ENCODE assay signal across 16 cellular contexts in the genomic region with DNA sequence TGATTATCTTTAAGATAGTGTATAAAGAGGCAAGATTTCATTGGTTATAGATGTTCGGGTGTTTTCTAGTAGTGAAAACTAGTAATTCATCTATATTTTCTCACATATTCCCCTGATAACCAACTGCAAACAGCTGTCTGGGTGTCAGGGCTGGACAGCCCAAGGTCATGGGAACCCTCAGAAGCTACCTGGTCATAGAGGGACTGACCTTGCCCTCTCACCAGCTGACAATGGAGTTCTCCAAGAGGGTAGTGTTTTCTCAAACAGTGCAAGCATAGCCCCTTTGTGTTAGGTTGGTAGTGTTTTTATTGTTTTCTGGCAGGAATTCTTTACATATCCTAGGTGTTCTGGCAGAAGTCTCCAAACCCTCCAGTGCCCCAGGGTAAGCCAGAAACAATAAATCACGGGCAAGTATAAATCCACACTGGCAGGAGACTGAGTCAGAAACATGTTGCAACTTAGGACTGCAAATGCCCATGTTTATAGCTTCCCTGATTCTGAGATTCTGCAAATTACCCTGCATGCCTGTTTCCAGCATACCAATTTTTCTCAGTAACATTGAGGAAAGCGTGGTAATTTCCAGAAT.
DNase-seq lines count a peak whose midpoint lies in the region; ATAC-seq and TF ChIP-seq lines count a peak whose summit lies in the region.
"Had no signal": no experiment of that assay in that cellular context is flagged by ENCODE, and none has a peak within 500 bp of the region (broad histone marks: within the 10 kb centered on the region; RNA-seq: fewer than 3 reads in every experiment).

No MANE protein-coding gene starts in this region.

- H4K20me1 ChIP-seq in Karpas-422 (ENCODE audit: insufficient read depth, low read depth, low read length): no peaks in the 10 kb centered on the region
- no peaks in the 10 kb centered on the region for H4K20me1 ChIP-seq in smooth muscle cell (ENCODE audit: low read depth)

- no peak overlapping the region for H3K4me2 ChIP-seq in Karpas-422 (ENCODE audit: low read depth, low read length, poor library complexity, severe bottlenecking)
- peak overlapping the region; percentile 11 for H3K4me2 ChIP-seq in smooth muscle cell

- no peaks in the 10 kb centered on the region for H3K9me2 ChIP-seq in Karpas-422 (replicated peaks; ENCODE audit: insufficient read depth, low read length)

- intact Hi-C loops in adrenal gland (cut with DNase I) (no loop called here), upper lobe of right lung (cut with DNase I) (no loop called here)

- DNase-seq in Karpas-422 (no peak), adrenal gland (peak in 4 of 7 donors; percentile 18 to 43 (median 32)), foreskin fibroblast (peak; percentile 26 to 38), smooth muscle cell (lab: John Stamatoyannopoulos, UW; ENCODE audit: unreplicated experiment) (no peak), NCI-H774 (lab: John Stamatoyannopoulos, UW) (no peak), upper lobe of right lung (no peak), NCI-H1092 treated with DMSO at 0.1 percent for 48 hours (lab: John Stamatoyannopoulos, UW) (no peak)
- DNase-seq: amygdala; endodermal cell; GF-D8; naive thymus-derived CD4-positive, alpha-beta T cell; NCI-H1694; NCI-H510A treated with DMSO at 0.1 percent for 48 hours; stimulated activated naive B cell treated with anti-CD40 and anti-IgM and Interleukin-4, amounts not matched to agents 10 μg/mL and 1 μg/mL and 100 μg/mL, for 72 hours had no signal

- H3K9me3 ChIP-seq in Karpas-422 (ENCODE audit: low read length) (no peaks in the 10 kb centered on the region), adrenal gland (replicated peaks in 1 of 3) (no peaks in the 10 kb centered on the region), smooth muscle cell (replicated peaks; ENCODE audit: low read depth) (no peaks in the 10 kb centered on the region), upper lobe of right lung (no peaks in the 10 kb centered on the region)
- H3K9me3 ChIP-seq: tibial nerve had no signal

- H3K4me3 ChIP-seq in Karpas-422 (ENCODE audit: low read length): no peak overlapping the region
- H3K4me3 ChIP-seq in adrenal gland: no peak overlapping the region
- no peak overlapping the region for H3K4me3 ChIP-seq in foreskin fibroblast (ENCODE audit: low read depth in 1 of 2, low read length in 2 of 2)
- H3K4me3 ChIP-seq in smooth muscle cell: no peak overlapping the region
- no peak overlapping the region for H3K4me3 ChIP-seq in upper lobe of right lung
- H3K4me3 ChIP-seq: tibial nerve had no signal

- H3F3A ChIP-seq in smooth muscle cell (ENCODE audit: low read depth): no peaks in the 10 kb centered on the region

- H3K4me1 ChIP-seq in Karpas-422 (ENCODE audit: low read length) (peaks cover 50% of the 10 kb centered on the region), adrenal gland (replicated peaks in 1 of 2) (no peaks in the 10 kb centered on the region), smooth muscle cell (ENCODE audit: low read depth) (peaks cover 4% of the 10 kb centered on the region), upper lobe of right lung (no peaks in the 10 kb centered on the region)

- WGBS in adrenal gland, 4 donors: 62 to 84% (median 71%) methylated on average over 3 of the region's 3 CpGs
- 55% methylated on average over 3 of the region's 3 CpGs for WGBS in smooth muscle cell (ENCODE audit: low lambda C conversion rate)

- H3K36me3 ChIP-seq in Karpas-422 (ENCODE audit: insufficient read depth, low read length) (no peaks in the 10 kb centered on the region), adrenal gland (replicated peaks in 1 of 2) (no peaks in the 10 kb centered on the region), smooth muscle cell (ENCODE audit: low read depth) (no peaks in the 10 kb centered on the region), upper lobe of right lung (no peaks in the 10 kb centered on the region)
- H3K36me3 ChIP-seq: tibial nerve had no signal

- H3K27ac ChIP-seq in Karpas-422 (ENCODE audit: low read length) (no peak overlapping the region), adrenal gland (no peak overlapping the region), smooth muscle cell (ENCODE audit: low read depth) (no peak overlapping the region), upper lobe of right lung (no peak overlapping the region)
- H3K27ac ChIP-seq: tibial nerve had no signal

- H3K27me3 ChIP-seq in Karpas-422 (ENCODE audit: low read length): no peaks in the 10 kb centered on the region
- no peaks in the 10 kb centered on the region for H3K27me3 ChIP-seq in adrenal gland
- H3K27me3 ChIP-seq in smooth muscle cell (ENCODE audit: low read depth): no peaks in the 10 kb centered on the region
- H3K27me3 ChIP-seq in upper lobe of right lung: no peaks in the 10 kb centered on the region
- H3K27me3 ChIP-seq: tibial nerve had no signal

- H2AFZ ChIP-seq in Karpas-422 (ENCODE audit: low read length): 0 out of 2 replicates have a peak overlapping the region, but pooled peaks have one; percentile 6
- no peak overlapping the region for H2AFZ ChIP-seq in smooth muscle cell (ENCODE audit: low read depth)

- no peak for ATAC-seq in upper lobe of right lung
- ATAC-seq: activated CD4-positive, CD25-positive, alpha-beta regulatory T cell treated with anti-CD3 and anti-CD28 coated beads, Interleukin-2, amount 50 U/mL, for 24 hours; naive thymus-derived CD4-positive, alpha-beta T cell; stimulated activated naive B cell treated with anti-CD40 and anti-IgM and Interleukin-4, amounts not matched to agents 10 μg/mL and 1 μg/mL and 100 μg/mL, for 72 hours had no signal

- H3K9ac ChIP-seq in Karpas-422 (ENCODE audit: low read length) (no peak overlapping the region), smooth muscle cell (ENCODE audit: low read depth) (no peak overlapping the region)

- no peaks in the 10 kb centered on the region for H3K79me2 ChIP-seq in Karpas-422 (ENCODE audit: low read length)
- H3K79me2 ChIP-seq in smooth muscle cell (ENCODE audit: low read depth): no peaks in the 10 kb centered on the region

- TF ChIP-seq POLR2A in adrenal gland (IDR thresholded peaks at IDR 0.05): no peak

- TF ChIP-seq CTCF in adrenal gland (IDR thresholded peaks at IDR 0.05): no peak
- no peak for TF ChIP-seq CTCF in foreskin fibroblast (IDR thresholded peaks at IDR 0.05; ENCODE audit: low read depth, low read length)
- no peak for TF ChIP-seq CTCF in smooth muscle cell (IDR thresholded peaks at IDR 0.05; ENCODE audit: borderline replicate concordance, insufficient read depth, poor library complexity, severe bottlenecking)
- no peak for TF ChIP-seq CTCF in upper lobe of right lung (IDR thresholded peaks at IDR 0.05)

Comparison
In these comparisons a context has a peak if more than half of its experiments do, and no peak if none do; other contexts are left out.
1. DNase-seq: peak in adrenal gland (4 of 7) and foreskin fibroblast (2 of 2); none in Karpas-422 (single experiment), smooth muscle cell (single experiment), NCI-H774 (single experiment), upper lobe of right lung (single experiment) and NCI-H1092 treated with DMSO at 0.1 percent for 48 hours (single experiment).